ENCODE assay signal across 10 cellular contexts in the genomic region with DNA sequence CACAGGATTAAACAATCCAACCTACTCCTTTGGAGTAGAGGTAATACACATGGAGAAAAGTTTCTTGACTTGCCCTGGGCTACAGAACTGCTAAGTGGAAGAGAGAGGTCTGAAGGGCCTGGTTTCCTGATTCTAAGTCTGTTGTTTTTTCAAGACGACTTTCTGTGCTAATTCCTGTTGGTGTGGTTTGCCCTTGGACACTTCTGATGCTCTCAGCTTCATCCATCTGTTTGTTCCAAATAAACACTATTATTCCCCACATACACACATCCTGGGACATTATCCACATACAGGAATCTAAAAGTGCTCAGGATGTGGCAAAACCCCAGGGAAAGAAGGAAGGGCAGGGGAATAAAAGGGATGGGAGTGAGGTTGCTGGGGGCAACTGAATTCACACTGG.
DNase-seq lines count a peak whose midpoint lies in the region; ATAC-seq, FAIRE-seq and TF ChIP-seq lines count a peak whose summit lies in the region.
"Had no signal": no experiment of that assay in that cellular context is flagged by ENCODE, and none has a peak within 500 bp of the region (broad histone marks: within the 10 kb centered on the region; RNA-seq: fewer than 3 reads in every experiment).

No MANE protein-coding gene starts in this region.

- H3K27ac ChIP-seq in left ventricle myocardium inferior (replicated peaks) = peak overlapping the region; percentile 15
- no peak overlapping the region for H3K27ac ChIP-seq in right lobe of liver
- H3K27ac ChIP-seq in H9 (ENCODE audit: insufficient read length, low read depth, low read length) = no peak overlapping the region

- no peak overlapping the region for H3K4ac ChIP-seq in H9 (ENCODE audit: low read depth, low read length)

- H4K20me1 ChIP-seq in H9 (ENCODE audit: control insufficient read depth, insufficient read depth, insufficient read length) = no peaks in the 10 kb centered on the region

- no peaks in the 10 kb centered on the region for H3K9me3 Mint-ChIP-seq in natural killer cell
- H3K9me3 Mint-ChIP-seq in H9 = peaks cover 7 to 15% of the 10 kb centered on the region in 2 experiments
- H3K9me3 Mint-ChIP-seq in T-cell = no peaks in the 10 kb centered on the region

- CTCF ChIA-PET in T-cell (lab: Charles Lee) = interaction anchor here in 1 of 2 donors (0.5 to 1.5 kb wide), 2 partner anchors 311 to 540 kb away, joined by 4 read pairs; no protein-coding TSS in a partner anchor

- no peak overlapping the region for H3K4me2 ChIP-seq in H9 (ENCODE audit: insufficient read depth, insufficient read length, low read length)

- no peak overlapping the region for H3K9ac ChIP-seq in H9 (ENCODE audit: extremely low read depth, insufficient read length, low read length)

- H3K23me2 ChIP-seq in H9 (ENCODE audit: insufficient read length, low read depth, low read length, poor library complexity, severe bottlenecking) = no peaks in the 10 kb centered on the region

- no peak overlapping the region for H2AFZ ChIP-seq in H9 (ENCODE audit: low read length)

- no peak overlapping the region for H3K18ac ChIP-seq in H9 (ENCODE audit: insufficient read length, low read depth, low read length)

- no peak overlapping the region for H2BK15ac ChIP-seq in H9 (ENCODE audit: low read depth, low read length)

- no peak overlapping the region for H2AK5ac ChIP-seq in H9 (ENCODE audit: insufficient read length, low read length)

- TF ChIP-seq CTCF in left ventricle myocardium inferior (IDR thresholded peaks at IDR 0.05; ENCODE audit: borderline replicate concordance) (no peak), bronchial epithelial cell (IDR thresholded peaks at IDR 0.05; ENCODE audit: insufficient read depth, low read length, severe bottlenecking) (no peak), natural killer cell (IDR thresholded peaks at IDR 0.05) (no peak), right lobe of liver (IDR thresholded peaks at IDR 0.05) (no peak), H9 (conservative IDR thresholded peaks at IDR 0.05) (no peak)

- POLR2A ChIA-PET in T-cell (lab: Charles Lee) = no interaction called here

- H3K4me1 Mint-ChIP-seq in natural killer cell (peaks cover 30 to 32% of the 10 kb centered on the region in 2 donors), H9 (peaks cover 15 to 23% of the 10 kb centered on the region in 2 experiments), T-cell (peaks cover 40 to 46% (median 45%) of the 10 kb centered on the region in 3 donors)

- no peak overlapping the region for H3K56ac ChIP-seq in H9 (ENCODE audit: insufficient read length, low read depth, low read length)

- no peak overlapping the region for H4K5ac ChIP-seq in H9 (ENCODE audit: insufficient read length, low read depth, low read length)

- H3K79me2 ChIP-seq in H9 (ENCODE audit: insufficient read depth, low read length) = no peaks in the 10 kb centered on the region

- H3K4me1 ChIP-seq in left ventricle myocardium inferior (no peaks in the 10 kb centered on the region), right lobe of liver (no peaks in the 10 kb centered on the region), H9 (ENCODE audit: insufficient read depth, low read length) (no peaks in the 10 kb centered on the region; the same call in 1 of the 2 replicates)

- H3K4me3 ChIP-seq in left ventricle myocardium inferior = no peak overlapping the region
- H3K4me3 ChIP-seq in bronchial epithelial cell (ENCODE audit: low read depth, low read length) = no peak overlapping the region
- H3K4me3 ChIP-seq in right lobe of liver = no peak overlapping the region

- no peak overlapping the region for H3K14ac ChIP-seq in H9 (ENCODE audit: insufficient read depth, low read length)

- no peak overlapping the region for H3T11ph ChIP-seq in H9 (ENCODE audit: low read length)

- intact Hi-C loops in left ventricle myocardium inferior (cut with micrococcal nuclease) (no loop called here), Right ventricle myocardium inferior (cut with DNase I) (no loop called here), natural killer cell (cut with micrococcal nuclease) (loop anchor here (10.0 kb wide), 2 partner anchors 56 to 94 kb away; no protein-coding TSS in a partner anchor), right lobe of liver (cut with DNase I) (no loop called here)

- DNase-seq in left ventricle myocardium inferior (no peak), Right ventricle myocardium inferior (ENCODE audit: missing footprints) (no peak), bronchial epithelial cell (ENCODE audit: low read depth) (peak; percentile 44), natural killer cell (no peak), right lobe of liver (no peak), H9 (no peak), T-cell (no peak)
- DNase-seq: activated CD4-positive, alpha-beta T cell treated with anti-CD3 and anti-CD28 coated beads for 36 hours; BE2C had no signal

- no peaks in the 10 kb centered on the region for H3K27me3 Mint-ChIP-seq in natural killer cell (ENCODE audit: low read depth in 2 of 2)
- no peaks in the 10 kb centered on the region; the same call in 1 of the 2 replicates for H3K27me3 Mint-ChIP-seq in H9 (ENCODE audit: low read depth)
- H3K27me3 Mint-ChIP-seq in T-cell = no peaks in the 10 kb centered on the region
- H3K27me3 Mint-ChIP-seq: activated CD4-positive, alpha-beta T cell treated with anti-CD3 and anti-CD28 coated beads for 36 hours had no signal

- H3K36me3 Mint-ChIP-seq in natural killer cell = no peaks in the 10 kb centered on the region
- peaks cover 2 to 11% (median 5%) of the 10 kb centered on the region in 3 experiments; a peak in 5 of 7 replicates for H3K36me3 Mint-ChIP-seq in H9 (ENCODE audit: insufficient read depth in 1 of 3, low read depth in 3 of 3)
- H3K36me3 Mint-ChIP-seq in T-cell = no peaks in the 10 kb centered on the region

- H2BK20ac ChIP-seq in H9 (ENCODE audit: low read depth, low read length, poor library complexity, severe bottlenecking) = no peak overlapping the region

- H4K91ac ChIP-seq in H9 (ENCODE audit: insufficient read length, low read depth, low read length) = no peak overlapping the region

- H3K4me3 Mint-ChIP-seq in natural killer cell = peak overlapping the region; percentile 68
- no peak overlapping the region for H3K4me3 Mint-ChIP-seq in H9
- H3K4me3 Mint-ChIP-seq in T-cell = peak overlapping the region in 1 of 3 donors; percentile 19
- H3K4me3 Mint-ChIP-seq: activated CD4-positive, alpha-beta T cell treated with anti-CD3 and anti-CD28 coated beads for 36 hours had no signal

- no peak overlapping the region for H4K8ac ChIP-seq in H9 (replicated peaks; ENCODE audit: insufficient read length, low read depth, low read length)

- ATAC-seq in Right ventricle myocardium inferior = no peak
- peak in 1 of 3 donors; percentile 32 for ATAC-seq in natural killer cell
- ATAC-seq in HG03280 (IDR thresholded peaks at IDR 0.05; ENCODE audit: unreplicated experiment) = no peak
- ATAC-seq in right lobe of liver = no peak
- ATAC-seq in T-cell (replicated peaks in 1 of 4) = no peak

- H3K23ac ChIP-seq in H9 (ENCODE audit: insufficient read length, low read depth, low read length) = no peak overlapping the region

- H3K27ac Mint-ChIP-seq in natural killer cell = peak overlapping the region in 1 of 2 donors; percentile 64
- no peak overlapping the region for H3K27ac Mint-ChIP-seq in H9
- peak overlapping the region in 1 of 2 donors; percentile 78 for H3K27ac Mint-ChIP-seq in T-cell
- H3K27ac Mint-ChIP-seq: activated CD4-positive, alpha-beta T cell treated with anti-CD3 and anti-CD28 coated beads for 36 hours had no signal

- no peak overlapping the region for H2BK5ac ChIP-seq in H9 (ENCODE audit: insufficient read length, low read length)

- H2BK120ac ChIP-seq in H9 (ENCODE audit: low read depth, low read length, poor library complexity, severe bottlenecking) = no peak overlapping the region

- no peak overlapping the region for H2BK12ac ChIP-seq in H9 (ENCODE audit: insufficient read length, low read depth, low read length)

- H3K9me3 ChIP-seq in left ventricle myocardium inferior (replicated peaks) = no peaks in the 10 kb centered on the region
- H3K9me3 ChIP-seq in right lobe of liver = no peaks in the 10 kb centered on the region
- H3K9me3 ChIP-seq in H9 (ENCODE audit: control insufficient read depth, low read depth, low read length) = no peaks in the 10 kb centered on the region
- H3K9me3 ChIP-seq: BE2C had no signal

- H3K36me3 ChIP-seq in left ventricle myocardium inferior (no peaks in the 10 kb centered on the region), bronchial epithelial cell (ENCODE audit: control insufficient read depth, insufficient read depth, low read length) (no peaks in the 10 kb centered on the region), right lobe of liver (no peaks in the 10 kb centered on the region)
- H3K36me3 ChIP-seq: BE2C had no signal

- no peaks in the 10 kb centered on the region for H3K79me1 ChIP-seq in H9 (ENCODE audit: insufficient read depth, low read depth, low read length, poor library complexity, severe bottlenecking)

- no peak for TF ChIP-seq POLR2A in right lobe of liver (IDR thresholded peaks at IDR 0.05)

- H3K27me3 ChIP-seq in left ventricle myocardium inferior (ENCODE audit: low read depth) (no peaks in the 10 kb centered on the region), bronchial epithelial cell (ENCODE audit: control insufficient read depth, insufficient read depth, low read length) (no peaks in the 10 kb centered on the region), right lobe of liver (no peaks in the 10 kb centered on the region), H9 (ENCODE audit: insufficient read depth, low read length) (no peaks in the 10 kb centered on the region)
- H3K27me3 ChIP-seq: BE2C had no signal

- 17% methylated on average over 1 of the region's 1 CpG for WGBS in right lobe of liver (ENCODE audit: insufficient coverage, low coverage, low lambda C conversion rate, missing lambda C conversion rate)
- WGBS in H9 (ENCODE audit: extremely low coverage, insufficient read length, low lambda C conversion rate) = no CpG with 5 or more reads among the region's 1 CpG

- no peak for FAIRE-seq in bronchial epithelial cell (lab: Jason Lieb, UNC)
